14 cellular contexts compared by ENCODE assay signal in genomic region chr17:81021531-81022370, GRCh38. TPM values are rescaled to one million over a fixed set of nuclear protein-coding genes. Genes with fewer than 3 reads are reported as not detected.
DNase-seq lines count a peak whose midpoint lies in the region; ATAC-seq and TF ChIP-seq lines count a peak whose summit lies in the region.
"Had no signal": no experiment of that assay in that cellular context is flagged by ENCODE, and none has a peak within 500 bp of the region (broad histone marks: within the 10 kb centered on the region; RNA-seq: fewer than 3 reads in every experiment).

No MANE protein-coding gene starts in this region.

- intact Hi-C loops in Right ventricle myocardium superior (cut with DNase I): no loop called here
- intact Hi-C loops in cardiac septum (cut with DNase I): loop anchor here (5.0 kb wide), 1 partner anchor 34 kb away; no protein-coding TSS in a partner anchor
- intact Hi-C loops in colonic mucosa (cut with DNase I): no loop called here
- intact Hi-C loops in upper lobe of right lung (cut with DNase I): no loop called here

- no peak overlapping the region for H2AFZ ChIP-seq in neural progenitor cell (replicated peaks)

- peaks cover 28% of the 10 kb centered on the region for H3K4me1 ChIP-seq in colonic mucosa
- H3K4me1 ChIP-seq in neural progenitor cell: peaks cover 23% of the 10 kb centered on the region
- peaks cover 62% of the 10 kb centered on the region for H3K4me1 ChIP-seq in upper lobe of right lung

- peaks cover 50% of the 10 kb centered on the region for H3K4me1 Mint-ChIP-seq in neural progenitor cell

- peaks cover 2% of the 10 kb centered on the region for H3K36me3 Mint-ChIP-seq in neural progenitor cell
- H3K36me3 Mint-ChIP-seq: CD8-positive, alpha-beta memory T cell had no signal

- no peaks in the 10 kb centered on the region for H3K36me3 ChIP-seq in colonic mucosa
- H3K36me3 ChIP-seq in neural progenitor cell: no peaks in the 10 kb centered on the region
- H3K36me3 ChIP-seq in upper lobe of right lung: no peaks in the 10 kb centered on the region

- H3K27me3 ChIP-seq in colonic mucosa (no peaks in the 10 kb centered on the region), neural progenitor cell (peaks cover 11% of the 10 kb centered on the region), upper lobe of right lung (no peaks in the 10 kb centered on the region)

- peak; percentile 6 for ATAC-seq in Right ventricle myocardium superior (ENCODE audit: poor library complexity)
- ATAC-seq in upper lobe of right lung: no peak

- TF ChIP-seq CTCF in colonic mucosa (IDR thresholded peaks at IDR 0.05): no peak
- no peak for TF ChIP-seq CTCF in neural progenitor cell (IDR thresholded peaks at IDR 0.05)
- TF ChIP-seq CTCF in upper lobe of right lung (IDR thresholded peaks at IDR 0.05): no peak

- peaks cover 3% of the 10 kb centered on the region for H3K9me3 Mint-ChIP-seq in neural progenitor cell

- no peak overlapping the region for H3K4me3 ChIP-seq in colonic mucosa
- no peak overlapping the region for H3K4me3 ChIP-seq in neural progenitor cell
- H3K4me3 ChIP-seq in upper lobe of right lung: no peak overlapping the region

- H3K4me2 ChIP-seq in neural progenitor cell: no peak overlapping the region

- H3F3A ChIP-seq in neural progenitor cell (ENCODE audit: low read depth): peaks cover 38% of the 10 kb centered on the region

- no peak overlapping the region for H3K4me3 Mint-ChIP-seq in neural progenitor cell
- H3K4me3 Mint-ChIP-seq: activated naive CD4-positive, alpha-beta T cell treated with anti-CD3 and anti-CD28 coated beads for 36 hours had no signal

- H3K27ac Mint-ChIP-seq in neural progenitor cell: peak overlapping the region; percentile 36
- H3K27ac Mint-ChIP-seq: activated naive CD4-positive, alpha-beta T cell treated with anti-CD3 and anti-CD28 coated beads for 36 hours had no signal

- H4K20me1 ChIP-seq in neural progenitor cell (ENCODE audit: low read depth): no peaks in the 10 kb centered on the region

- H3K27ac ChIP-seq in colonic mucosa: peak overlapping the region; percentile 47
- H3K27ac ChIP-seq in neural progenitor cell: no peak overlapping the region
- peak overlapping the region; percentile 56 for H3K27ac ChIP-seq in upper lobe of right lung

- H3K9me3 ChIP-seq in colonic mucosa: no peaks in the 10 kb centered on the region
- H3K9me3 ChIP-seq in neural progenitor cell (ENCODE audit: low read depth): peaks cover 1% of the 10 kb centered on the region
- no peaks in the 10 kb centered on the region for H3K9me3 ChIP-seq in upper lobe of right lung

- H3K9ac ChIP-seq in colonic mucosa (ENCODE audit: low read depth in 2 of 2, low read length in 2 of 2): peak overlapping the region; percentile 6 to 71
- no peak overlapping the region for H3K9ac ChIP-seq in neural progenitor cell

- H3K27me3 Mint-ChIP-seq in neural progenitor cell (ENCODE audit: insufficient read depth, low read depth): peaks cover 6% of the 10 kb centered on the region

- no peaks in the 10 kb centered on the region for H3K79me2 ChIP-seq in neural progenitor cell (ENCODE audit: low read depth)

- DNase-seq in Right ventricle myocardium superior (no peak), cardiac septum (ENCODE audit: low spot score) (no peak), colonic mucosa (no peak), neural progenitor cell (ENCODE audit: low spot score) (no peak), upper lobe of right lung (peak; percentile 55), NCI-H1694 (lab: John Stamatoyannopoulos, UW) (no peak), HCEC 1CT (no peak)
- DNase-seq in stimulated activated CD4-positive, alpha-beta T cell treated with anti-CD3 and anti-CD28 coated beads, Interleukin-2, amount 100 ng/mL, for 48 hours: no peak
- DNase-seq: activated CD4-positive, alpha-beta T cell treated with anti-CD3 and anti-CD28 coated beads for 1 hour; activated naive CD4-positive, alpha-beta T cell treated with anti-CD3 and anti-CD28 coated beads for 36 hours; NCI-H146; SHP77 treated with DMSO at 0.1 percent for 48 hours; stimulated activated naive CD4-positive, alpha-beta T cell treated with Interleukin-2 at 50 U/mL for 16 hours had no signal

RNA-seq across cellular contexts. Expression of gene BAIAP2, which starts 13.2 kb away (rescaled TPM):
- total RNA-seq in Right ventricle myocardium superior (34.7 TPM), cardiac septum (9.8 TPM), colonic mucosa (10 to 100 TPM; 14.7 to 22.7 TPM), neural progenitor cell (ENCODE audit: low replicate concordance) (15.6 and 16.1 TPM in 2 replicates), upper lobe of right lung (139 TPM)

RNA-seq across cellular contexts. Expression of gene CHMP6, which starts 30.1 kb away (rescaled TPM):
- 13.6 TPM for total RNA-seq in Right ventricle myocardium superior
- total RNA-seq in cardiac septum: 21.7 TPM
- 10 to 100 TPM; 29.1 to 43.5 TPM for total RNA-seq in colonic mucosa
- 11.5 and 20.9 TPM in 2 replicates for total RNA-seq in neural progenitor cell (ENCODE audit: low replicate concordance)
- total RNA-seq in upper lobe of right lung: 29.9 TPM
